In genomic region chr4:152045781-152046571, GRCh38 we compare ENCODE assay signal across 7 cellular contexts.
DNase-seq lines count a peak whose midpoint lies in the region; ATAC-seq and TF ChIP-seq lines count a peak whose summit lies in the region.

No MANE protein-coding gene starts in this region.

- H3K4me1 ChIP-seq in iPS-15b (ENCODE audit: control insufficient read depth, insufficient read depth, low read length), result no peaks in the 10 kb centered on the region

- peaks cover 0 to 6% of the 10 kb centered on the region in 2 donors for H3K9me3 Mint-ChIP-seq in activated T-cell treated with anti-CD3 and anti-CD28 coated beads, Interleukin-2, amount 50 U/mL, for 72 hours
- H3K9me3 Mint-ChIP-seq in stimulated activated naive B cell treated with anti-CD40 and anti-IgM and Interleukin-4, amounts not matched to agents 10 μg/mL and 1 μg/mL and 100 μg/mL, for 72 hours, result peaks cover 6 to 7% of the 10 kb centered on the region in 2 donors

- H3K36me3 ChIP-seq in iPS-15b (ENCODE audit: control insufficient read depth, insufficient read depth, low read length), result no peaks in the 10 kb centered on the region

- H3K36me3 Mint-ChIP-seq in activated T-cell treated with anti-CD3 and anti-CD28 coated beads, Interleukin-2, amount 50 U/mL, for 72 hours (ENCODE audit: insufficient read depth in 2 of 2), result no peaks in the 10 kb centered on the region
- peaks cover 0 to 3% of the 10 kb centered on the region in 2 donors for H3K36me3 Mint-ChIP-seq in stimulated activated naive B cell treated with anti-CD40 and anti-IgM and Interleukin-4, amounts not matched to agents 10 μg/mL and 1 μg/mL and 100 μg/mL, for 72 hours

- H3K4me1 Mint-ChIP-seq in activated T-cell treated with anti-CD3 and anti-CD28 coated beads, Interleukin-2, amount 50 U/mL, for 72 hours (ENCODE audit: low read depth), result no peaks in the 10 kb centered on the region
- H3K4me1 Mint-ChIP-seq in stimulated activated naive B cell treated with anti-CD40 and anti-IgM and Interleukin-4, amounts not matched to agents 10 μg/mL and 1 μg/mL and 100 μg/mL, for 72 hours, result peaks cover 11 to 27% of the 10 kb centered on the region in 2 donors

- H3K4me3 ChIP-seq in iPS-15b (ENCODE audit: low read depth, low read length), result peak overlapping the region; percentile 41

- peaks cover 2% of the 10 kb centered on the region for H3K27me3 ChIP-seq in iPS-15b (ENCODE audit: control insufficient read depth, insufficient read depth, low read length)

- no peak overlapping the region for H3K4me3 Mint-ChIP-seq in activated T-cell treated with anti-CD3 and anti-CD28 coated beads, Interleukin-2, amount 50 U/mL, for 72 hours
- H3K4me3 Mint-ChIP-seq in stimulated activated naive B cell treated with anti-CD40 and anti-IgM and Interleukin-4, amounts not matched to agents 10 μg/mL and 1 μg/mL and 100 μg/mL, for 72 hours, result peak overlapping the region; percentile 46 to 61

- H3K27ac Mint-ChIP-seq in activated T-cell treated with anti-CD3 and anti-CD28 coated beads, Interleukin-2, amount 50 U/mL, for 72 hours, result no peak overlapping the region
- H3K27ac Mint-ChIP-seq in stimulated activated naive B cell treated with anti-CD40 and anti-IgM and Interleukin-4, amounts not matched to agents 10 μg/mL and 1 μg/mL and 100 μg/mL, for 72 hours, result no peak overlapping the region

- H3K9ac ChIP-seq in iPS-15b (ENCODE audit: low read depth, low read length), result no peak overlapping the region

- ATAC-seq in HG02870 (IDR thresholded peaks at IDR 0.05; ENCODE audit: unreplicated experiment) (peak; percentile 56), HG02970 (IDR thresholded peaks at IDR 0.05; ENCODE audit: low FRiP score, unreplicated experiment) (no peak)
- ATAC-seq in activated T-cell treated with anti-CD3 and anti-CD28 coated beads, Interleukin-2, amount 50 U/mL, for 72 hours (replicated peaks in 1 of 2), result no peak
- peak; percentile 77 for ATAC-seq in stimulated activated naive B cell treated with anti-CD40 and anti-IgM and Interleukin-4, amounts not matched to agents 10 μg/mL and 1 μg/mL and 100 μg/mL, for 72 hours (replicated peaks)

- peak; percentile 64 for TF ChIP-seq CTCF in GM13977 (IDR thresholded peaks at IDR 0.05; ENCODE audit: extremely low read depth, insufficient read depth, missing control alignments)

- H3K27me3 Mint-ChIP-seq in activated T-cell treated with anti-CD3 and anti-CD28 coated beads, Interleukin-2, amount 50 U/mL, for 72 hours (ENCODE audit: low read depth), result no peaks in the 10 kb centered on the region
- peaks cover 5 to 13% of the 10 kb centered on the region in 2 donors for H3K27me3 Mint-ChIP-seq in stimulated activated naive B cell treated with anti-CD40 and anti-IgM and Interleukin-4, amounts not matched to agents 10 μg/mL and 1 μg/mL and 100 μg/mL, for 72 hours

- no peaks in the 10 kb centered on the region for H3K9me3 ChIP-seq in iPS-15b (ENCODE audit: control insufficient read depth, insufficient read depth, low read length)

- in situ Hi-C loops in GM13977 (cut with MboI; ENCODE audit: low pct_unique_long_range_greater_than_20kb, low sequenced_read_pairs, unreplicated experiment), result no loop called here

- DNase-seq in GM13977 (ENCODE audit: low spot score), result peak; percentile 47
- peak; percentile 19 for DNase-seq in activated T-cell treated with anti-CD3 and anti-CD28 coated beads, Interleukin-2, amount 50 U/mL, for 72 hours
- DNase-seq in stimulated activated naive B cell treated with anti-CD40 and anti-IgM and Interleukin-4, amounts not matched to agents 10 μg/mL and 1 μg/mL and 100 μg/mL, for 72 hours, result peak; percentile 16
- no peak for DNase-seq in KG1 (lab: John Stamatoyannopoulos, UW)

Comparison
In these comparisons a context has a peak if more than half of its experiments do, and no peak if none do; other contexts are left out.
1. ATAC-seq: peak in HG02870 (single experiment) and stimulated activated naive B cell treated with anti-CD40 and anti-IgM and Interleukin-4, amounts not matched to agents 10 μg/mL and 1 μg/mL and 100 μg/mL, for 72 hours (2 of 2); none in activated T-cell treated with anti-CD3 and anti-CD28 coated beads, Interleukin-2, amount 50 U/mL, for 72 hours (0 of 2) and HG02970 (single experiment).
2. H3K4me3 Mint-ChIP-seq: peak in stimulated activated naive B cell treated with anti-CD40 and anti-IgM and Interleukin-4, amounts not matched to agents 10 μg/mL and 1 μg/mL and 100 μg/mL, for 72 hours (2 of 2); none in activated T-cell treated with anti-CD3 and anti-CD28 coated beads, Interleukin-2, amount 50 U/mL, for 72 hours (0 of 2).